1 cellular context compared by ENCODE assay signal in the genomic region with DNA sequence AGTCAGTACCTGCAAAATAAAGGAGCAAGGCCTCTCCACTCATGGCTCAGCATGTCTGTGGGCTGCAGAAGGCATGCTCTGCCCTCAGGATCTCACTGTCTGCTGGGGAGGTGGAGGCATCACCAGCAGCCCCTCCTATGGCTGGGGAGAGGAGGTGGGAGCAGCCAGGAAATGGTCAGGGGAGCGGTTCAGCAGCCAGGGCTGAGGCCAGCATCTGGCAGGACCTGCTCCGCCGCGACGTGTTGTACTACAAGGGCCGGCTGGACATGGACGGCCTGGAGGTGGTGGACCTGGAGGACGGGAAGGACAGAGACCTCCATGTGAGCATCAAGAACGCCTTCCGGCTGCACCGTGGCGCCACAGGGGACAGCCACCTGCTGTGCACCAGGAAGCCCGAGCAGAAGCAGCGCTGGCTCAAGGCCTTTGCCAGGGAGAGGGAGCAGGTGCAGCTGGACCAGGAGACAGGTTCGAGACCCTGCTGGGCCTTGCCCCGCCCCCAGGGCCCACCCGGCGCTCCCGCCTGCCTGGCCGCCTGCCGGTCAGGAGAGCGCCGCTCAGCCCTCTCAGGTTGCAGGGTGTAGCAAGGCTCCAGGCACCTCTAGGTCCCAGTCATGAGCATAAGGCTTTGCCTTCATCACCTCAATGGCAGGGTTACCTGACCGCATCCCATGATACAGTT.
TF ChIP-seq lines count a peak whose summit lies in the region.

No MANE protein-coding gene starts in this region.

TF ChIP-seq in H1, 55 proteins besides CTCF, POLR2A, EP300 and RAD21 (continued from another document):
- TF ChIP-seq CHD7 (IDR thresholded peaks at IDR 0.05; ENCODE audit: insufficient replicate concordance, low read length): no peak
TF ChIP-seq in H1: peak in this region for 0.
